Comparison of ENCODE assay signal across 27 cellular contexts in the genomic region with DNA sequence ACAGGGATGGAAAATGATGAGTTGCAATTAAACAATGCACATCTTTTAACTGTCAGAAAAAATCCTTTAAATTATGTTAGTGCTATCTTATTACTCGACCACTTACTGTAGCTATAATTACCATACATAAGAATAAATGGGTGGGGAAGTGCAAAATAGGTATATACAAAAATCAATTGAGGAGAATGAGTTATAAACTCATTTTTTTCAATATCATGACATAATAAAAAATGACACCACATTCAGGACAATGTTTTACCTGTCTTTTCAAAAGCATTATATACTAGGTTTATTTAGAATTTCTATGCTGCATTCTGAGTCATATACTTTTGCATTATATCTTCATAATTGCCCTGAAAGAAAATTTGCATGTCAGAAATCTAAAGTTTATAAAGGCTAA.
"Had no signal": no experiment of that assay in that cellular context is flagged by ENCODE, and none has a peak within 500 bp of the region (broad histone marks: within the 10 kb centered on the region; RNA-seq: fewer than 3 reads in every experiment).

No MANE protein-coding gene starts in this region.

- FAIRE-seq: colon, endometrium, endothelial cell of umbilical vein, frontal cortex had no signal

- H3K36me3 ChIP-seq: colonic mucosa, esophagus muscularis mucosa, esophagus squamous epithelium, gastrocnemius medialis, gastroesophageal sphincter, heart left ventricle, heart right ventricle had no signal

- H3K4me3 ChIP-seq: colonic mucosa, coronary artery, dorsolateral prefrontal cortex, esophagus muscularis mucosa, esophagus squamous epithelium, gastrocnemius medialis, gastroesophageal sphincter, heart left ventricle, heart right ventricle had no signal

- DNase-seq: colonic mucosa; cortex of kidney; dermis blood vessel endothelial cell; dorsolateral prefrontal cortex; effector CD4-positive, alpha-beta T cell; effector CD8-positive, alpha-beta T cell; effector memory CD4-positive, alpha-beta T cell; effector memory CD8-positive, alpha-beta T cell; erythroblast; esophagus squamous epithelium; foreskin fibroblast; foreskin keratinocyte; foreskin melanocyte; gastrocnemius medialis; glutamatergic neuron; head of caudate nucleus; heart left ventricle; heart right ventricle had no signal

- H3K9me3 ChIP-seq: colonic mucosa, esophagus muscularis mucosa, esophagus squamous epithelium, gastrocnemius medialis, gastroesophageal sphincter, heart left ventricle, heart right ventricle had no signal

- H3K27ac ChIP-seq: colonic mucosa, coronary artery, dorsolateral prefrontal cortex, epithelial cell of prostate, esophagus muscularis mucosa, esophagus squamous epithelium, foreskin keratinocyte, gastrocnemius medialis, gastroesophageal sphincter, heart left ventricle, heart right ventricle had no signal

- ATAC-seq: effector memory CD8-positive, alpha-beta T cell; esophagus mucosa; foreskin keratinocyte; gastrocnemius medialis; gastroesophageal sphincter; heart left ventricle; heart right ventricle had no signal

- H3K4me1 ChIP-seq: colonic mucosa, esophagus muscularis mucosa, esophagus squamous epithelium, foreskin keratinocyte, gastrocnemius medialis, gastroesophageal sphincter, heart left ventricle, heart right ventricle had no signal

- H3K27me3 ChIP-seq: colonic mucosa, dorsolateral prefrontal cortex, esophagus muscularis mucosa, esophagus squamous epithelium, foreskin keratinocyte, gastrocnemius medialis, gastroesophageal sphincter, heart left ventricle, heart right ventricle had no signal
